In the genomic region with DNA sequence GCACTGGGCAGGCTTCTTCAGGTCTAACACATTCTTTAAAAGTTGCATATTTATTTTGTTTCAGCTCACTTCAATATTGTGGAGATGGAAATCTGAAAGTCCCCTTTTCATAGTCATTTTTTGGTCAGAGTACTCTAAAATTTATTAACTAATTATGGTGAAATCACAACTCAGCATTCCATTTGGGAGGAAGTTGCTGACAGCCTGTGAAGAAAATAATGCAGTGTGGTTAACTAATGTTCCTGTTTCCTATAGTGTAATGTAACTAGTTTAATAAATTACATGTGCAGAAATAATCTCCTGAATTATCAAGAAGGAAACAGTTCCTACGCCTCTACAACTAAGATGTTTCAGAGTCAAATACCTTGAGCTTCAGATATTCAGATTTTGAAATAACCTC, we compare ENCODE assay signal across 9 cellular contexts. TPM values are rescaled to one million over a fixed set of nuclear protein-coding genes. Genes with fewer than 3 reads are reported as not detected.
"Had no signal": no experiment of that assay in that cellular context is flagged by ENCODE, and none has a peak within 500 bp of the region (broad histone marks: within the 10 kb centered on the region; RNA-seq: fewer than 3 reads in every experiment).

No MANE protein-coding gene starts in this region.

- H3K4me3 ChIP-seq: GM23248, HAP-1, K562 had no signal

- DNase-seq: GOT3, H7, HFFc6, IMR-90 had no signal

- H3K4me1 ChIP-seq: HAP-1 had no signal

- H3K36me3 ChIP-seq: HAP-1 had no signal

- H3K9me3 ChIP-seq: HAP-1 had no signal

- H3K9ac ChIP-seq: GM23248 had no signal

- H3K27ac ChIP-seq: GM23248 had no signal

- ATAC-seq: HCT116, K562 had no signal

- H2AFZ ChIP-seq: GM23248 had no signal

RNA-seq across cellular contexts. Expression of a gene that starts 17.1 kb away (rescaled TPM):
- total RNA-seq: HFFc6, HT-29 had no signal
